30 cellular contexts compared by ENCODE assay signal in the genomic region with DNA sequence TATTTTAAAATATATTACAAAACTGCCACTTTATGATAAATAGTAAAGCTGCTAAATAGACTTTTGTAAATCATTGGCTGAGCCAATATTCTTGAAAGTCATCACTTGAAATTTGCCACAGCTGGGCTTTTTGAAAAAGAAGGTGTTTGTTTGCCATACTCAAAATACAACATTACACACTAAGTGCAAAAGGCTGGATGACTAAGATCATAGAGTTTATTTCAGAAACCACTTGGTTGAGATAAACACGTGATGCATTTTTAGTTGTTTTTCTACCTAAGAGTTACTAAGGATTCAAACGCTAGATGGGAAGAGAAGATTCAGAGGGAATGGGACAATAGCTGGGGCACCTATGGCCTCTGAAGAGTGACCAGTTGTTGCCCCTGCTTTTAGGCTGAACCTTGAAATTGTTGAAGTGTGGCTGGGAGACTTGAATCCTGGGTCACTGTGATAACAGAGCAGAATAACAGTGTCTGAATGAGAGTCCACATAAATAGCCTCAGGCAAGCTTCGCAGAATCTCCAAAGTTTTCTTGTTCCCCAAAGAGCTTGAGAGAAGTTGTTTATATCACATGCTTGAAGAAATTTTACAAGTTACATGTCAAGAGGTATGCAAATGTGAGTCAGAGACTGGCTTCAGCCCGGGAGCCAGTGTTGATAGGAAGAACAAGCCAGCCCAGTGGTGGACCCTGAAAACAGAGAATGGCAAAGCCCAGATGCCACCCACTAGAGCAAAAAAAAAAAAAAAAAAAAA.
DNase-seq lines count a peak whose midpoint lies in the region; ATAC-seq and TF ChIP-seq lines count a peak whose summit lies in the region.
"Had no signal": no experiment of that assay in that cellular context is flagged by ENCODE, and none has a peak within 500 bp of the region (broad histone marks: within the 10 kb centered on the region; RNA-seq: fewer than 3 reads in every experiment).

No MANE protein-coding gene starts in this region.

- H3K27ac Mint-ChIP-seq in activated CD4-positive, alpha-beta T cell treated with anti-CD3 and anti-CD28 coated beads, Interleukin-2, amount 10 ng/mL, durations not matched to agents 24 days and 14 days, result no peak overlapping the region
- H3K27ac Mint-ChIP-seq in WTC11, result peak overlapping the region; percentile 13; the same call in 1 of the 2 replicates
- H3K27ac Mint-ChIP-seq: activated naive CD4-positive, alpha-beta T cell treated with anti-CD3 and anti-CD28 coated beads for 36 hours; CD8-positive, alpha-beta memory T cell; mesothelial cell of epicardium; naive thymus-derived CD8-positive, alpha-beta T cell; stimulated activated naive CD8-positive, alpha-beta T cell treated with anti-CD3 and anti-CD28 coated beads, Interleukin-15, amount 100 ng/mL, for 72 hours; T-cell had no signal

- no peaks in the 10 kb centered on the region for H3K36me3 ChIP-seq in upper lobe of right lung
- H3K36me3 ChIP-seq: right atrium auricular region, tibial nerve had no signal

- intact Hi-C loops in activated CD4-positive, alpha-beta T cell treated with anti-CD3 and anti-CD28 coated beads, Interleukin-2, amount 10 ng/mL, durations not matched to agents 24 days and 14 days (cut with micrococcal nuclease), result no loop called here
- intact Hi-C loops in upper lobe of right lung (cut with DNase I) (no loop called here), lower leg skin (cut with DNase I; ENCODE audit: low total_unique reads) (no loop called here)

- H3K27me3 ChIP-seq in upper lobe of right lung, result no peaks in the 10 kb centered on the region
- H3K27me3 ChIP-seq: right atrium auricular region, tibial nerve had no signal

- no peaks in the 10 kb centered on the region for H3K4me1 Mint-ChIP-seq in activated CD4-positive, alpha-beta T cell treated with anti-CD3 and anti-CD28 coated beads, Interleukin-2, amount 10 ng/mL, durations not matched to agents 24 days and 14 days
- H3K4me1 Mint-ChIP-seq in WTC11, result peaks cover 8% of the 10 kb centered on the region
- H3K4me1 Mint-ChIP-seq: CD8-positive, alpha-beta memory T cell; mesothelial cell of epicardium; naive thymus-derived CD8-positive, alpha-beta T cell; stimulated activated naive CD8-positive, alpha-beta T cell treated with anti-CD3 and anti-CD28 coated beads, Interleukin-15, amount 100 ng/mL, for 72 hours; T-cell had no signal

- peaks cover 6% of the 10 kb centered on the region for H3K27me3 Mint-ChIP-seq in activated CD4-positive, alpha-beta T cell treated with anti-CD3 and anti-CD28 coated beads, Interleukin-2, amount 10 ng/mL, durations not matched to agents 24 days and 14 days
- no peaks in the 10 kb centered on the region for H3K27me3 Mint-ChIP-seq in WTC11 (ENCODE audit: low read depth)
- H3K27me3 Mint-ChIP-seq: CD8-positive, alpha-beta memory T cell; stimulated activated naive CD8-positive, alpha-beta T cell treated with anti-CD3 and anti-CD28 coated beads, Interleukin-15, amount 100 ng/mL, for 72 hours had no signal

- H3K9me3 Mint-ChIP-seq in activated CD4-positive, alpha-beta T cell treated with anti-CD3 and anti-CD28 coated beads, Interleukin-2, amount 10 ng/mL, durations not matched to agents 24 days and 14 days, result no peaks in the 10 kb centered on the region
- H3K9me3 Mint-ChIP-seq in WTC11, result no peaks in the 10 kb centered on the region
- H3K9me3 Mint-ChIP-seq: activated naive CD4-positive, alpha-beta T cell treated with anti-CD3 and anti-CD28 coated beads for 36 hours; mesothelial cell of epicardium; naive thymus-derived CD8-positive, alpha-beta T cell; stimulated activated naive CD8-positive, alpha-beta T cell treated with anti-CD3 and anti-CD28 coated beads, Interleukin-15, amount 100 ng/mL, for 72 hours; T-cell had no signal

- DNase-seq in activated CD4-positive, alpha-beta T cell treated with anti-CD3 and anti-CD28 coated beads, Interleukin-2, amount 10 ng/mL, durations not matched to agents 24 days and 14 days, result peak; percentile 28
- no peak for DNase-seq in activated CD4-positive, alpha-beta T cell treated with anti-CD3 and anti-CD28 coated beads for 48 hours
- DNase-seq in WTC11 (ENCODE audit: low spot score) (no peak), fibroblast of villous mesenchyme (ENCODE audit: low read depth) (peak; percentile 8), upper lobe of right lung (no peak), A172 (ENCODE audit: low spot score) (no peak), lower leg skin (ENCODE audit: low spot score in 2 of 2) (no peak), cerebellum (ENCODE audit: low spot score) (no peak)
- DNase-seq: activated CD4-positive, alpha-beta T cell treated with anti-CD3 and anti-CD28 coated beads for 1 hour; activated naive CD4-positive, alpha-beta T cell treated with anti-CD3 and anti-CD28 coated beads for 36 hours; activated T-cell treated with anti-CD3 and anti-CD28 coated beads, Interleukin-2, amount 50 U/mL, for 48 hours; AML-193; anterior cingulate cortex; CD8-positive, alpha-beta memory T cell; DMS79 treated with DMSO at 0.1 percent for 48 hours; GOT3; left cardiac atrium; naive thymus-derived CD8-positive, alpha-beta T cell; NCI-H187; NCI-H748 treated with DMSO at 0.1 percent for 48 hours; SHP77; stimulated activated CD4-positive, alpha-beta T cell treated with anti-CD3 and anti-CD28 coated beads, Interleukin-12 subunit alpha, Interleukin-12 subunit beta, amount 100 ng/mL, for 4 hours; stimulated activated CD4-positive, alpha-beta T cell treated with anti-CD3 and anti-CD28 coated beads, Interleukin-4, amount 100 ng/mL, for 4 hours; stimulated activated naive CD8-positive, alpha-beta T cell treated with anti-CD3 and anti-CD28 coated beads, Interleukin-15, amount 100 ng/mL, for 72 hours; T-cell had no signal

- POLR2A ChIA-PET in WTC11 (lab: Charles Lee), result no interaction called here

- 39 to 44% methylated on average over 4 of the region's 4 CpGs for WGBS in lower leg skin, 2 donors

- peak; percentile 64 for ATAC-seq in WTC11
- ATAC-seq in upper lobe of right lung, result peak; percentile 12
- ATAC-seq: left cardiac atrium; naive thymus-derived CD8-positive, alpha-beta T cell; stimulated activated naive CD8-positive, alpha-beta T cell treated with anti-CD3 and anti-CD28 coated beads, Interleukin-15, amount 100 ng/mL, for 72 hours; T-cell had no signal

- TF ChIP-seq CTCF in WTC11 (IDR thresholded peaks at IDR 0.05) (no peak), fibroblast of villous mesenchyme (IDR thresholded peaks at IDR 0.05; ENCODE audit: insufficient read depth, low read depth, low read length) (no peak), upper lobe of right lung (IDR thresholded peaks at IDR 0.05) (no peak), lower leg skin (IDR thresholded peaks at IDR 0.05) (no peak)

- H3K4me3 ChIP-seq in fibroblast of villous mesenchyme (ENCODE audit: low read depth, low read length) (no peak overlapping the region), upper lobe of right lung (no peak overlapping the region), lower leg skin (ENCODE audit: low read depth, poor library complexity, severe bottlenecking) (no peak overlapping the region)
- H3K4me3 ChIP-seq: right atrium auricular region, tibial nerve had no signal

- CTCF ChIA-PET in WTC11 (lab: Charles Lee), result interaction anchor here (0.7 kb wide), 1 partner anchor 305 kb away, joined by 3 read pairs; no protein-coding TSS in a partner anchor

- H3K4me1 ChIP-seq in upper lobe of right lung, result no peaks in the 10 kb centered on the region
- H3K4me1 ChIP-seq: right atrium auricular region, tibial nerve had no signal

- H3K27ac ChIP-seq in upper lobe of right lung, result no peak overlapping the region
- H3K27ac ChIP-seq: 22Rv1, KMS-11, right atrium auricular region, tibial nerve had no signal

- TF ChIP-seq POLR2A in lower leg skin (IDR thresholded peaks at IDR 0.05), result no peak

- no peak overlapping the region for H3K4me3 Mint-ChIP-seq in activated CD4-positive, alpha-beta T cell treated with anti-CD3 and anti-CD28 coated beads, Interleukin-2, amount 10 ng/mL, durations not matched to agents 24 days and 14 days
- no peak overlapping the region for H3K4me3 Mint-ChIP-seq in WTC11
- H3K4me3 Mint-ChIP-seq: activated naive CD4-positive, alpha-beta T cell treated with anti-CD3 and anti-CD28 coated beads for 36 hours; CD8-positive, alpha-beta memory T cell; mesothelial cell of epicardium; naive thymus-derived CD8-positive, alpha-beta T cell; stimulated activated naive CD8-positive, alpha-beta T cell treated with anti-CD3 and anti-CD28 coated beads, Interleukin-15, amount 100 ng/mL, for 72 hours; T-cell had no signal

- H3K36me3 Mint-ChIP-seq in activated CD4-positive, alpha-beta T cell treated with anti-CD3 and anti-CD28 coated beads, Interleukin-2, amount 10 ng/mL, durations not matched to agents 24 days and 14 days (ENCODE audit: low read depth), result no peaks in the 10 kb centered on the region
- H3K36me3 Mint-ChIP-seq in WTC11, result no peaks in the 10 kb centered on the region
- H3K36me3 Mint-ChIP-seq: CD8-positive, alpha-beta memory T cell; mesothelial cell of epicardium; naive thymus-derived CD8-positive, alpha-beta T cell; T-cell had no signal

- no peaks in the 10 kb centered on the region for H3K9me3 ChIP-seq in upper lobe of right lung
- H3K9me3 ChIP-seq: right atrium auricular region, tibial nerve had no signal

TF ChIP-seq in WTC11, 78 proteins besides CTCF, POLR2A, EP300 and RAD21 (continues in another document):
- TF ChIP-seq ATF1 (CRISPR knock-in tag; IDR thresholded peaks at IDR 0.05) (no peak), NFYB (CRISPR knock-in tag; conservative IDR thresholded peaks at IDR 0.05; ENCODE audit: low read depth) (no peak), GABPB1 (CRISPR knock-in tag; IDR thresholded peaks at IDR 0.05) (no peak), IRF2 (CRISPR knock-in tag; IDR thresholded peaks at IDR 0.05; ENCODE audit: borderline replicate concordance, low read depth) (no peak), NR2C2 (CRISPR knock-in tag; IDR thresholded peaks at IDR 0.05) (no peak)
- TF ChIP-seq, protein P1, sequence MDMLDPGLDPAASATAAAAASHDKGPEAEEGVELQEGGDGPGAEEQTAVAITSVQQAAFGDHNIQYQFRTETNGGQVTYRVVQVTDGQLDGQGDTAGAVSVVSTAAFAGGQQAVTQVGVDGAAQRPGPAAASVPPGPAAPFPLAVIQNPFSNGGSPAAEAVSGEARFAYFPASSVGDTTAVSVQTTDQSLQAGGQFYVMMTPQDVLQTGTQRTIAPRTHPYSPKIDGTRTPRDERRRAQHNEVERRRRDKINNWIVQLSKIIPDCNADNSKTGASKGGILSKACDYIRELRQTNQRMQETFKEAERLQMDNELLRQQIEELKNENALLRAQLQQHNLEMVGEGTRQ (CRISPR knock-in tag; IDR thresholded peaks at IDR 0.05), result no peak

Comparison
In these comparisons a context has a peak if more than half of its experiments do, and no peak if none do; other contexts are left out.
1. DNase-seq: peak in activated CD4-positive, alpha-beta T cell treated with anti-CD3 and anti-CD28 coated beads, Interleukin-2, amount 10 ng/mL, durations not matched to agents 24 days and 14 days (single experiment) and fibroblast of villous mesenchyme (single experiment); none in activated CD4-positive, alpha-beta T cell treated with anti-CD3 and anti-CD28 coated beads for 48 hours (single experiment), WTC11 (single experiment), upper lobe of right lung (single experiment), A172 (single experiment), lower leg skin (0 of 2) and cerebellum (single experiment).